In genomic region chr6:19803331-19804330, GRCh38 we compare ENCODE assay signal across 9 cellular contexts. TPM values are rescaled to one million over a fixed set of nuclear protein-coding genes. Genes with fewer than 3 reads are reported as not detected.
A peak's percentile ranks its signal among the peaks of the same experiment; 100 is the strongest.
DNase-seq lines count a peak whose midpoint lies in the region; ATAC-seq, FAIRE-seq and TF ChIP-seq lines count a peak whose summit lies in the region.
"Had no signal": no experiment of that assay in that cellular context is flagged by ENCODE, and none has a peak within 500 bp of the region (broad histone marks: within the 10 kb centered on the region; RNA-seq: fewer than 3 reads in every experiment).

No MANE protein-coding gene starts in this region.

- no peak for FAIRE-seq in D721Med (lab: Jason Lieb, UNC)

- intact Hi-C loops in mammary epithelial cell (cut with micrococcal nuclease) = loop anchor here (10.0 kb wide), 1 partner anchor 89 kb away; no protein-coding TSS in a partner anchor

- H3K79me2 ChIP-seq in mammary epithelial cell (ENCODE audit: insufficient read depth, low read length) = no peaks in the 10 kb centered on the region

- H3K9ac ChIP-seq in mammary epithelial cell (ENCODE audit: insufficient read depth, low read length) (peak overlapping the region; percentile 27), mucosa of stomach (ENCODE audit: low read length) (peak overlapping the region; percentile 91)

- peak overlapping the region; percentile 30 for H3K27ac ChIP-seq in mammary epithelial cell (ENCODE audit: insufficient read depth, low read depth, low read length)

- ATAC-seq in esophagus mucosa = no peak
- ATAC-seq in GM19452 (IDR thresholded peaks at IDR 0.05; ENCODE audit: unreplicated experiment) = no peak

- H3K27me3 ChIP-seq in mammary epithelial cell (ENCODE audit: insufficient read depth, low read length) (peaks cover 6% of the 10 kb centered on the region), mucosa of stomach (ENCODE audit: control insufficient read depth, insufficient read depth, low read length) (no peaks in the 10 kb centered on the region)

- H3K9me3 ChIP-seq in mammary epithelial cell (replicated peaks; ENCODE audit: insufficient read depth, low read length) (no peaks in the 10 kb centered on the region), mucosa of stomach (ENCODE audit: control insufficient read depth, low read length) (no peaks in the 10 kb centered on the region)

- CTCF ChIA-PET in mammary epithelial cell (lab: Charles Lee; ENCODE audit: low non-redundant PET) = no interaction called here

- dilution Hi-C loops in mammary epithelial cell (cut with HindIII; ENCODE audit: low sequenced_read_pairs) = no loop called here

- TF ChIP-seq CTCF in AG09309 (IDR thresholded peaks at IDR 0.05; ENCODE audit: control insufficient read depth, insufficient read depth, low read depth, low read length, missing control alignments) = no peak
- no peak for TF ChIP-seq CTCF in mammary epithelial cell (conservative IDR thresholded peaks at IDR 0.05 in 1 of 2, IDR thresholded peaks at IDR 0.05 in 1 of 2; ENCODE audit: extremely low read depth in 1 of 2, insufficient read depth in 1 of 2, low read depth in 1 of 2, low read length in 2 of 2)
- no peak for TF ChIP-seq CTCF in D721Med (IDR thresholded peaks at IDR 0.05; ENCODE audit: insufficient read depth, missing control alignments)

- no peaks in the 10 kb centered on the region for H4K20me1 ChIP-seq in mammary epithelial cell (ENCODE audit: insufficient read depth, low read length)

- BruUV-seq in mammary epithelial cell (replicated peaks; lab: Mats Ljungman, UMichigan) = no TSS peak

- H3K4me2 ChIP-seq in mammary epithelial cell (ENCODE audit: insufficient read depth, low read depth, low read length) = peak overlapping the region; percentile 98

- peak; percentile 16 for DNase-seq in AG09309 (ENCODE audit: low read depth)
- peak; percentile 69 for DNase-seq in M059J (ENCODE audit: low read depth)
- DNase-seq in mammary epithelial cell = no peak
- no peak for DNase-seq in D341Med (ENCODE audit: low spot score)
- DNase-seq in D721Med (ENCODE audit: insufficient read length, low spot score) = no peak
- DNase-seq: stimulated activated naive CD4-positive, alpha-beta T cell had no signal

- peak overlapping the region; percentile 73 for H2AFZ ChIP-seq in mammary epithelial cell (ENCODE audit: low read depth, low read length)

- WGBS in mammary epithelial cell (ENCODE audit: low coverage, missing lambda C conversion rate) = 33% methylated on average over 12 of the region's 13 CpGs

- no peaks in the 10 kb centered on the region for H3K36me3 ChIP-seq in mammary epithelial cell (ENCODE audit: insufficient read depth, low read length)
- H3K36me3 ChIP-seq in mucosa of stomach (ENCODE audit: control insufficient read depth, insufficient read depth, low read length) = no peaks in the 10 kb centered on the region

- in situ Hi-C loops in mammary epithelial cell (cut with MboI; ENCODE audit: low sequenced_read_pairs in 2 of 2) = no loop called here

- peak overlapping the region; percentile 61 for H3K4me3 ChIP-seq in AG09309 (ENCODE audit: control insufficient read depth, low read depth, low read length)
- peak overlapping the region; percentile 44 to 56 (median 46) for H3K4me3 ChIP-seq in mammary epithelial cell (replicated peaks in 1 of 3; ENCODE audit: insufficient read depth in 1 of 3, low read depth in 2 of 3, low read length in 3 of 3)
- peak overlapping the region; percentile 80 for H3K4me3 ChIP-seq in mucosa of stomach (ENCODE audit: low read length)

- H3K4me1 ChIP-seq in mammary epithelial cell (ENCODE audit: insufficient read depth, low read length) (peaks cover 3% of the 10 kb centered on the region), mucosa of stomach (ENCODE audit: control insufficient read depth, insufficient read depth, low read length) (peaks cover 26% of the 10 kb centered on the region)

RNA-seq across cellular contexts. Expression of gene ID4, which starts 33.5 kb away (rescaled TPM):
- 5.2 and 8.5 TPM in 2 replicates for total RNA-seq in M059J (2014; rRNA removed; shearing (Covaris generic))
- total RNA-seq in mammary epithelial cell (10 to 100 TPM in 1 of 2 donors, not detected in 1; 32.5 TPM), esophagus mucosa (10.2 TPM)
- 0.05 TPM for polyA plus RNA-seq in mammary epithelial cell
- not detected for polyA minus RNA-seq in mammary epithelial cell

Comparison
In these comparisons a context has a peak if more than half of its experiments do, and no peak if none do; other contexts are left out.
1. DNase-seq: peak in AG09309 (single experiment) and M059J (single experiment); none in mammary epithelial cell (single experiment), D341Med (single experiment) and D721Med (single experiment).
2. Peak in every context shown above with its lines, with median percentiles within 50 percentile points of each other: H3K4me3 ChIP-seq.